In genomic region chr7:65731129-65731528, GRCh38 we compare ENCODE assay signal across 11 cellular contexts.
DNase-seq lines count a peak whose midpoint lies in the region; ATAC-seq and TF ChIP-seq lines count a peak whose summit lies in the region.
"Had no signal": no experiment of that assay in that cellular context is flagged by ENCODE, and none has a peak within 500 bp of the region (broad histone marks: within the 10 kb centered on the region; RNA-seq: fewer than 3 reads in every experiment).

No MANE protein-coding gene starts in this region.

- no peaks in the 10 kb centered on the region for H3K27me3 ChIP-seq in ectodermal cell (ENCODE audit: control insufficient read depth, insufficient read depth, low read length, poor library complexity, severe bottlenecking)

- no peak for ATAC-seq in natural killer cell
- ATAC-seq in natural killer cell treated with Interleukin-12 subunit alpha and Interleukin-12 subunit beta and Interleukin-15 and Interleukin-18, amount 100 ng/mL, for 72 hours = no peak
- ATAC-seq in naive thymus-derived CD8-positive, alpha-beta T cell = no peak
- ATAC-seq in activated CD8-positive, alpha-beta memory T cell treated with anti-CD3 and anti-CD28 coated beads, Interleukin-2, amount 10 ng/mL, durations not matched to agents 7 days and 5 days = no peak
- ATAC-seq: sciatic nerve had no signal

- no peaks in the 10 kb centered on the region for H3K36me3 ChIP-seq in ectodermal cell (ENCODE audit: control insufficient read depth, insufficient read depth, low read length)

- no peaks in the 10 kb centered on the region for H3K4me1 Mint-ChIP-seq in natural killer cell
- H3K4me1 Mint-ChIP-seq in natural killer cell treated with Interleukin-12 subunit alpha and Interleukin-12 subunit beta and Interleukin-15 and Interleukin-18, amount 100 ng/mL, for 72 hours (ENCODE audit: low read depth in 2 of 2) = peaks cover 0 to 3% of the 10 kb centered on the region in 2 donors
- peaks cover 2 to 11% (median 8%) of the 10 kb centered on the region in 4 donors for H3K4me1 Mint-ChIP-seq in naive thymus-derived CD8-positive, alpha-beta T cell
- H3K4me1 Mint-ChIP-seq in activated CD8-positive, alpha-beta memory T cell treated with anti-CD3 and anti-CD28 coated beads, Interleukin-2, amount 10 ng/mL, durations not matched to agents 7 days and 5 days = peaks cover 3% of the 10 kb centered on the region

- POLR2A ChIA-PET in naive thymus-derived CD8-positive, alpha-beta T cell (lab: Charles Lee) = no interaction called here

- no peak for TF ChIP-seq CTCF in natural killer cell (IDR thresholded peaks at IDR 0.05)

- no peaks in the 10 kb centered on the region for H3K9me3 Mint-ChIP-seq in natural killer cell
- H3K9me3 Mint-ChIP-seq in natural killer cell treated with Interleukin-12 subunit alpha and Interleukin-12 subunit beta and Interleukin-15 and Interleukin-18, amount 100 ng/mL, for 72 hours = no peaks in the 10 kb centered on the region
- H3K9me3 Mint-ChIP-seq in naive thymus-derived CD8-positive, alpha-beta T cell = no peaks in the 10 kb centered on the region
- H3K9me3 Mint-ChIP-seq in activated CD8-positive, alpha-beta memory T cell treated with anti-CD3 and anti-CD28 coated beads, Interleukin-2, amount 10 ng/mL, durations not matched to agents 7 days and 5 days (ENCODE audit: low read depth) = no peaks in the 10 kb centered on the region
- H3K9me3 Mint-ChIP-seq: activated T-cell treated with anti-CD3 and anti-CD28 coated beads, Interleukin-2, amount 50 U/mL, for 24 hours had no signal

- WGBS in ectodermal cell, 2 experiments = 79% methylated on average over 6 to 7 of the region's 7 CpGs

- H3K27ac ChIP-seq in ectodermal cell (ENCODE audit: insufficient read depth, low read depth, low read length, poor library complexity, severe bottlenecking) = no peak overlapping the region

- no peak overlapping the region for H3K27ac Mint-ChIP-seq in natural killer cell
- no peak overlapping the region for H3K27ac Mint-ChIP-seq in natural killer cell treated with Interleukin-12 subunit alpha and Interleukin-12 subunit beta and Interleukin-15 and Interleukin-18, amount 100 ng/mL, for 72 hours
- peak overlapping the region in 2 of 10 donors; percentile 57 to 70 for H3K27ac Mint-ChIP-seq in naive thymus-derived CD8-positive, alpha-beta T cell
- no peak overlapping the region for H3K27ac Mint-ChIP-seq in activated CD8-positive, alpha-beta memory T cell treated with anti-CD3 and anti-CD28 coated beads, Interleukin-2, amount 10 ng/mL, durations not matched to agents 7 days and 5 days
- H3K27ac Mint-ChIP-seq: activated T-cell treated with anti-CD3 and anti-CD28 coated beads, Interleukin-2, amount 50 U/mL, for 24 hours had no signal

- H3K36me3 Mint-ChIP-seq in natural killer cell = no peaks in the 10 kb centered on the region
- no peaks in the 10 kb centered on the region for H3K36me3 Mint-ChIP-seq in natural killer cell treated with Interleukin-12 subunit alpha and Interleukin-12 subunit beta and Interleukin-15 and Interleukin-18, amount 100 ng/mL, for 72 hours
- peaks cover 0 to 30% (median 0%) of the 10 kb centered on the region in 3 donors for H3K36me3 Mint-ChIP-seq in naive thymus-derived CD8-positive, alpha-beta T cell
- H3K36me3 Mint-ChIP-seq in activated CD8-positive, alpha-beta memory T cell treated with anti-CD3 and anti-CD28 coated beads, Interleukin-2, amount 10 ng/mL, durations not matched to agents 7 days and 5 days = no peaks in the 10 kb centered on the region

- DNase-seq in natural killer cell (no peak), retina (no peak), DMS 273 (lab: John Stamatoyannopoulos, UW; ENCODE audit: unreplicated experiment) (no peak), NCI-H1417 treated with DMSO at 0.1 percent for 48 hours (lab: John Stamatoyannopoulos, UW) (no peak)
- no peak for DNase-seq in natural killer cell treated with Interleukin-12 subunit alpha and Interleukin-12 subunit beta and Interleukin-15 and Interleukin-18, amount 100 ng/mL, for 72 hours (ENCODE audit: low spot score)
- DNase-seq in naive thymus-derived CD8-positive, alpha-beta T cell = no peak
- DNase-seq in activated CD8-positive, alpha-beta memory T cell treated with anti-CD3 and anti-CD28 coated beads, Interleukin-2, amount 10 ng/mL, durations not matched to agents 7 days and 5 days = no peak
- DNase-seq: T1000 had no signal

- H3K27me3 Mint-ChIP-seq in natural killer cell (ENCODE audit: low read depth in 2 of 2) = peaks cover 0 to 3% of the 10 kb centered on the region in 2 donors
- H3K27me3 Mint-ChIP-seq in natural killer cell treated with Interleukin-12 subunit alpha and Interleukin-12 subunit beta and Interleukin-15 and Interleukin-18, amount 100 ng/mL, for 72 hours = no peaks in the 10 kb centered on the region
- no peaks in the 10 kb centered on the region for H3K27me3 Mint-ChIP-seq in naive thymus-derived CD8-positive, alpha-beta T cell
- no peaks in the 10 kb centered on the region for H3K27me3 Mint-ChIP-seq in activated CD8-positive, alpha-beta memory T cell treated with anti-CD3 and anti-CD28 coated beads, Interleukin-2, amount 10 ng/mL, durations not matched to agents 7 days and 5 days
- H3K27me3 Mint-ChIP-seq: activated T-cell treated with anti-CD3 and anti-CD28 coated beads, Interleukin-2, amount 50 U/mL, for 24 hours had no signal

- no peaks in the 10 kb centered on the region for H3K9me3 ChIP-seq in ectodermal cell (ENCODE audit: control insufficient read depth, low read length)

- no peaks in the 10 kb centered on the region for H3K4me1 ChIP-seq in ectodermal cell (ENCODE audit: control insufficient read depth, insufficient read depth, low read length)

- peak overlapping the region; percentile 21 for H3K4me3 ChIP-seq in ectodermal cell (ENCODE audit: insufficient read depth, low read depth, low read length)

- intact Hi-C loops in natural killer cell (cut with micrococcal nuclease) = no loop called here

- CTCF ChIA-PET in activated CD8-positive, alpha-beta memory T cell treated with anti-CD3 and anti-CD28 coated beads, Interleukin-2, amount 10 ng/mL, durations not matched to agents 7 days and 5 days (lab: Charles Lee) = no interaction called here

- peak overlapping the region; percentile 7 for H3K4me3 Mint-ChIP-seq in natural killer cell
- H3K4me3 Mint-ChIP-seq in natural killer cell treated with Interleukin-12 subunit alpha and Interleukin-12 subunit beta and Interleukin-15 and Interleukin-18, amount 100 ng/mL, for 72 hours = no peak overlapping the region
- peak overlapping the region in 8 of 10 donors; percentile 53 to 84 (median 74) for H3K4me3 Mint-ChIP-seq in naive thymus-derived CD8-positive, alpha-beta T cell
- H3K4me3 Mint-ChIP-seq in activated CD8-positive, alpha-beta memory T cell treated with anti-CD3 and anti-CD28 coated beads, Interleukin-2, amount 10 ng/mL, durations not matched to agents 7 days and 5 days = no peak overlapping the region
- H3K4me3 Mint-ChIP-seq: activated T-cell treated with anti-CD3 and anti-CD28 coated beads, Interleukin-2, amount 50 U/mL, for 24 hours had no signal

Comparison
In these comparisons a context has a peak if more than half of its experiments do, and no peak if none do; other contexts are left out.
1. H3K4me3 Mint-ChIP-seq: peak in natural killer cell (single experiment) and naive thymus-derived CD8-positive, alpha-beta T cell (8 of 10); none in natural killer cell treated with Interleukin-12 subunit alpha and Interleukin-12 subunit beta and Interleukin-15 and Interleukin-18, amount 100 ng/mL, for 72 hours (single experiment) and activated CD8-positive, alpha-beta memory T cell treated with anti-CD3 and anti-CD28 coated beads, Interleukin-2, amount 10 ng/mL, durations not matched to agents 7 days and 5 days (single experiment).